8 cellular contexts compared by ENCODE assay signal in genomic region chr17:45098869-45099616, GRCh38. TPM values are rescaled to one million over a fixed set of nuclear protein-coding genes. Genes with fewer than 3 reads are reported as not detected.
DNase-seq lines count a peak whose midpoint lies in the region; ATAC-seq, FAIRE-seq and TF ChIP-seq lines count a peak whose summit lies in the region.

No MANE protein-coding gene starts in this region.

- H3K27ac ChIP-seq in colonic mucosa (no peak overlapping the region), HepG2 (ENCODE audit: extremely low read length, insufficient read depth, low read length) (no peak overlapping the region)

- no peaks in the 10 kb centered on the region for H3K9me3 ChIP-seq in colonic mucosa
- H3K9me3 ChIP-seq in HepG2 (ENCODE audit: low read length): no peaks in the 10 kb centered on the region

- peak; percentile 92 for DNase-seq in AG08395 (ENCODE audit: low spot score)
- DNase-seq in H4 (ENCODE audit: low spot score): peak; percentile 84
- peak; percentile 88 for DNase-seq in NCI-H510A treated with DMSO at 0.1 percent for 48 hours (lab: John Stamatoyannopoulos, UW)
- DNase-seq in activated CD4-positive, alpha-beta T cell treated with anti-CD3 and anti-CD28 coated beads, Interleukin-2, amount 50 U/mL, for 4 hours: peak; percentile 70 to 71
- peak; percentile 89 for DNase-seq in colonic mucosa
- DNase-seq in HepG2 (ENCODE audit: low spot score): peak; percentile 85
- peak; percentile 15 to 60 (median 41) for DNase-seq in stimulated activated CD4-positive, alpha-beta T cell treated with anti-CD3 and anti-CD28 coated beads, TNF-alpha, amount 100 ng/mL, for 1 hour (ENCODE audit: low read depth in 3 of 3, low spot score in 1 of 3)
- no peak for DNase-seq in middle frontal gyrus (ENCODE audit: extremely low spot score, low spot score)

- H3K4me1 ChIP-seq in colonic mucosa (no peaks in the 10 kb centered on the region), HepG2 (ENCODE audit: insufficient read depth, low read length) (peaks cover 22% of the 10 kb centered on the region)

- intact Hi-C loops in colonic mucosa (cut with DNase I): loop anchor here (2.0 to 5.0 kb wide), 3 partner anchors 33 to 178 kb away; partner anchors contain the start of gene PLCD3
- intact Hi-C loops in HepG2 (cut with micrococcal nuclease; ENCODE audit: unreplicated experiment): loop anchor here (1.0 to 10.0 kb wide), 5 partner anchors 34 to 194 kb away; partner anchors contain the start of gene PLCD3

- H4K20me1 ChIP-seq in HepG2 (ENCODE audit: insufficient read depth, low read length): 0 out of 2 replicates have a peak, but pooled peaks cover 3% of the 10 kb centered on the region

- H3K36me3 ChIP-seq in colonic mucosa: peaks cover 12% of the 10 kb centered on the region
- H3K36me3 ChIP-seq in HepG2 (replicated peaks in 1 of 2; ENCODE audit: control insufficient read depth in 1 of 2, insufficient read depth in 2 of 2, low read length in 2 of 2): peaks cover 56 to 72% of the 10 kb centered on the region in 2 experiments

- H3K4me3 ChIP-seq in colonic mucosa (no peak overlapping the region), HepG2 (replicated peaks in 1 of 3; ENCODE audit: insufficient read depth in 1 of 3, low read depth in 2 of 3, low read length in 3 of 3) (no peak overlapping the region)

- H2AFZ ChIP-seq in HepG2 (ENCODE audit: low read length): no peak overlapping the region

- WGBS in HepG2 (ENCODE audit: low lambda C conversion rate): 52% methylated on average over 9 of the region's 9 CpGs

- CTCF ChIA-PET in HepG2 (lab: Yijun Ruan, JAX; ENCODE audit: low intra/inter-chr PET ratio, low total read pairs): interaction anchor here (1.1 to 1.6 kb wide), 3 partner anchors 34 to 82 kb away, joined by 4 to 7 read pairs (median 5); partner anchors contain the start of gene ACBD4

- TF ChIP-seq RAD21 in HepG2 (CRISPR knock-in tag; IDR thresholded peaks at IDR 0.05): peak; percentile 84

- peak; percentile 81 for ATAC-seq in HepG2

- POLR2A ChIA-PET in HepG2 (lab: Yijun Ruan, JAX): interaction anchor here (0.9 to 1.4 kb wide), 7 partner anchors 10 to 78 kb away, joined by 3 to 6 read pairs (median 3); partner anchors contain the start of gene NMT1

- in situ Hi-C loops in HepG2 (cut with HindIII; ENCODE audit: extremely low pct_ligation_motif_present, low pct_unique_long_range_greater_than_20kb): loop anchor here (5.0 kb wide), 1 partner anchor 33 kb away; the partner anchor contains the start of gene PLCD3

- H3K27me3 ChIP-seq in colonic mucosa (no peaks in the 10 kb centered on the region), HepG2 (ENCODE audit: control insufficient read depth in 1 of 2, insufficient read depth in 2 of 2, low read length in 2 of 2) (no peaks in the 10 kb centered on the region)

- no peak for TF ChIP-seq EP300 in HepG2 (IDR thresholded peaks at IDR 0.05; ENCODE audit: low read depth in 2 of 2, low read length in 2 of 2)
- TF ChIP-seq EP300 in HepG2 (CRISPR knock-in tag; IDR thresholded peaks at IDR 0.05; ENCODE audit: borderline replicate concordance): no peak

- no peak overlapping the region for H3K9ac ChIP-seq in colonic mucosa (ENCODE audit: low read depth in 2 of 2, low read length in 2 of 2)
- no peak overlapping the region for H3K9ac ChIP-seq in HepG2 (ENCODE audit: insufficient read depth, low read depth, low read length)

- FAIRE-seq in HepG2 (lab: Jason Lieb, UNC): peak; percentile 96

- H3K4me2 ChIP-seq in HepG2 (ENCODE audit: low read depth, low read length): no peak overlapping the region

- TF ChIP-seq POLR2A in HepG2 (IDR thresholded peaks at IDR 0.05; ENCODE audit: insufficient read depth in 1 of 2, low read depth in 2 of 2, low read length in 2 of 2): no peak

- no peaks in the 10 kb centered on the region for H3K79me2 ChIP-seq in HepG2 (ENCODE audit: insufficient read depth, low read length)

- TF ChIP-seq CTCF in colonic mucosa (IDR thresholded peaks at IDR 0.05) (peak; percentile 85), HepG2 (CRISPR knock-in tag; IDR thresholded peaks at IDR 0.05) (peak; percentile 96)

- no TSS peak for BruUV-seq in HepG2 (replicated peaks; lab: Mats Ljungman, UMichigan)

RNA-seq across cellular contexts. Expression of gene PLCD3, which starts 33.3 kb away (rescaled TPM):
- 21.0 and 157 TPM in 2 replicates for total RNA-seq in H4 (2014; rRNA removed; shearing (Covaris generic))
- total RNA-seq in colonic mucosa: 100 to 1,000 TPM; 300 to 312 TPM
- total RNA-seq in HepG2 (2016; rRNA removed; fragmentation: Illumina TruSeq; extraction: Trizol): 5.5 and 11.3 TPM in 2 replicates
- 5.6 and 8.7 TPM in 2 replicates for total RNA-seq in HepG2 (2016; cell fraction: cytosol; rRNA removed; fragmentation: Illumina TruSeq; extraction: Trizol; ENCODE audit: low read depth)
- total RNA-seq in HepG2 (2016; cell fraction: insoluble cytoplasmic fraction; rRNA removed; fragmentation: Illumina TruSeq; extraction: Trizol): 6.2 and 9.4 TPM in 2 replicates
- total RNA-seq in HepG2 (2016; cell fraction: membrane; rRNA removed; fragmentation: Illumina TruSeq; extraction: Trizol): 23.5 and 28.9 TPM in 2 replicates
- total RNA-seq in HepG2 (2016; cell fraction: nucleus; rRNA removed; fragmentation: Illumina TruSeq; extraction: Trizol): 4.2 and 4.3 TPM in 2 replicates
- polyA plus RNA-seq in HepG2 (2011; rRNA removed): 39.1 and 46.1 TPM in 2 replicates
- 28.6 and 40.9 TPM in 2 replicates for polyA plus RNA-seq in HepG2 (2011; cell fraction: cytosol; rRNA removed)
- polyA plus RNA-seq in HepG2 (2011; cell fraction: nucleus; rRNA removed): 37.4 and 43.6 TPM in 2 replicates
- 8.5 and 22.4 TPM in 2 replicates for polyA plus RNA-seq in HepG2 (2012)
- 17.4 and 19.5 TPM in 2 replicates for polyA plus RNA-seq in HepG2 (2016; cell fraction: cytosol; fragmentation: Illumina TruSeq; extraction: Trizol; ENCODE audit: low read depth)
- 14.0 and 24.9 TPM in 2 replicates for polyA plus RNA-seq in HepG2 (2016; cell fraction: insoluble cytoplasmic fraction; fragmentation: Illumina TruSeq; extraction: Trizol; ENCODE audit: low read depth)
- 30.5 and 46.5 TPM in 2 replicates for polyA plus RNA-seq in HepG2 (2016; cell fraction: membrane; fragmentation: Illumina TruSeq; extraction: Trizol; ENCODE audit: low read depth)
- 24.9 and 28.4 TPM in 2 replicates for polyA plus RNA-seq in HepG2 (2016; cell fraction: nucleus; fragmentation: Illumina TruSeq; extraction: Trizol; ENCODE audit: insufficient read depth, low read depth)
- polyA minus RNA-seq in HepG2 (2011; rRNA and poly(A)+ RNA removed; ENCODE audit: low replicate concordance): 68.8 and 256 TPM in 2 replicates
- polyA minus RNA-seq in HepG2 (2011; cell fraction: cytosol; rRNA and poly(A)+ RNA removed): 26.0 and 39.9 TPM in 2 replicates
- 13.4 and 15.7 TPM in 2 replicates for polyA minus RNA-seq in HepG2 (2011; cell fraction: nucleus; rRNA and poly(A)+ RNA removed)

RNA-seq across cellular contexts. Expression of gene ACBD4, which starts 36.4 kb away (rescaled TPM):
- 2.1 and 2.6 TPM in 2 replicates for total RNA-seq in H4 (2014; rRNA removed; shearing (Covaris generic))
- 10 to 100 TPM; 13.0 to 16.6 TPM for total RNA-seq in colonic mucosa
- 8.8 and 16.1 TPM in 2 replicates for total RNA-seq in HepG2 (2016; rRNA removed; fragmentation: Illumina TruSeq; extraction: Trizol)
- 8.0 and 13.0 TPM in 2 replicates for total RNA-seq in HepG2 (2016; cell fraction: cytosol; rRNA removed; fragmentation: Illumina TruSeq; extraction: Trizol; ENCODE audit: low read depth)
- total RNA-seq in HepG2 (2016; cell fraction: insoluble cytoplasmic fraction; rRNA removed; fragmentation: Illumina TruSeq; extraction: Trizol): 9.5 and 14.6 TPM in 2 replicates
- total RNA-seq in HepG2 (2016; cell fraction: membrane; rRNA removed; fragmentation: Illumina TruSeq; extraction: Trizol): 12.4 and 18.3 TPM in 2 replicates
- total RNA-seq in HepG2 (2016; cell fraction: nucleus; rRNA removed; fragmentation: Illumina TruSeq; extraction: Trizol): 15.2 and 17.1 TPM in 2 replicates
- 26.9 and 34.1 TPM in 2 replicates for polyA plus RNA-seq in HepG2 (2011; rRNA removed)
- polyA plus RNA-seq in HepG2 (2011; cell fraction: cytosol; rRNA removed): 12.2 and 17.4 TPM in 2 replicates
- 71.5 and 77.5 TPM in 2 replicates for polyA plus RNA-seq in HepG2 (2011; cell fraction: nucleus; rRNA removed)
- 16.9 and 20.5 TPM in 2 replicates for polyA plus RNA-seq in HepG2 (2012)
- 9.2 and 14.3 TPM in 2 replicates for polyA plus RNA-seq in HepG2 (2016; cell fraction: cytosol; fragmentation: Illumina TruSeq; extraction: Trizol; ENCODE audit: low read depth)
- 9.9 and 13.7 TPM in 2 replicates for polyA plus RNA-seq in HepG2 (2016; cell fraction: insoluble cytoplasmic fraction; fragmentation: Illumina TruSeq; extraction: Trizol; ENCODE audit: low read depth)
- 10.5 and 15.2 TPM in 2 replicates for polyA plus RNA-seq in HepG2 (2016; cell fraction: membrane; fragmentation: Illumina TruSeq; extraction: Trizol; ENCODE audit: low read depth)
- polyA plus RNA-seq in HepG2 (2016; cell fraction: nucleus; fragmentation: Illumina TruSeq; extraction: Trizol; ENCODE audit: insufficient read depth, low read depth): 36.2 and 39.6 TPM in 2 replicates
- 6.9 and 21.9 TPM in 2 replicates for polyA minus RNA-seq in HepG2 (2011; rRNA and poly(A)+ RNA removed; ENCODE audit: low replicate concordance)
- polyA minus RNA-seq in HepG2 (2011; cell fraction: cytosol; rRNA and poly(A)+ RNA removed): 8.3 and 8.4 TPM in 2 replicates
- polyA minus RNA-seq in HepG2 (2011; cell fraction: nucleus; rRNA and poly(A)+ RNA removed): 26.9 and 36.2 TPM in 2 replicates

RNA-seq across cellular contexts. Expression of gene NMT1, which starts 37.9 kb away (rescaled TPM):
- 119 and 163 TPM in 2 replicates for total RNA-seq in H4 (2014; rRNA removed; shearing (Covaris generic))
- total RNA-seq in colonic mucosa (100 to 1,000 TPM in 1 of 2 donors, 10 to 100 TPM in 1; 68.0 to 127 TPM), HepG2 (2016; rRNA removed; fragmentation: Illumina TruSeq; extraction: Trizol) (142 and 194 TPM in 2 replicates)
- total RNA-seq in HepG2 (2016; cell fraction: cytosol; rRNA removed; fragmentation: Illumina TruSeq; extraction: Trizol; ENCODE audit: low read depth): 26.5 and 28.3 TPM in 2 replicates
- 140 and 195 TPM in 2 replicates for total RNA-seq in HepG2 (2016; cell fraction: insoluble cytoplasmic fraction; rRNA removed; fragmentation: Illumina TruSeq; extraction: Trizol)
- 38.6 and 40.6 TPM in 2 replicates for total RNA-seq in HepG2 (2016; cell fraction: membrane; rRNA removed; fragmentation: Illumina TruSeq; extraction: Trizol)
- 107 and 123 TPM in 2 replicates for total RNA-seq in HepG2 (2016; cell fraction: nucleus; rRNA removed; fragmentation: Illumina TruSeq; extraction: Trizol)
- 71.9 and 75.7 TPM in 2 replicates for polyA plus RNA-seq in HepG2 (2011; rRNA removed)
- 38.6 and 40.9 TPM in 2 replicates for polyA plus RNA-seq in HepG2 (2011; cell fraction: cytosol; rRNA removed)
- polyA plus RNA-seq in HepG2 (2011; cell fraction: nucleus; rRNA removed): 44.4 and 51.3 TPM in 2 replicates
- polyA plus RNA-seq in HepG2 (2012): 109 and 117 TPM in 2 replicates
- polyA plus RNA-seq in HepG2 (2016; cell fraction: cytosol; fragmentation: Illumina TruSeq; extraction: Trizol; ENCODE audit: low read depth): 13.3 and 16.4 TPM in 2 replicates
- 189 and 216 TPM in 2 replicates for polyA plus RNA-seq in HepG2 (2016; cell fraction: insoluble cytoplasmic fraction; fragmentation: Illumina TruSeq; extraction: Trizol; ENCODE audit: low read depth)
- 22.9 and 24.5 TPM in 2 replicates for polyA plus RNA-seq in HepG2 (2016; cell fraction: membrane; fragmentation: Illumina TruSeq; extraction: Trizol; ENCODE audit: low read depth)
- 111 and 125 TPM in 2 replicates for polyA plus RNA-seq in HepG2 (2016; cell fraction: nucleus; fragmentation: Illumina TruSeq; extraction: Trizol; ENCODE audit: insufficient read depth, low read depth)
- 63.5 and 95.4 TPM in 2 replicates for polyA minus RNA-seq in HepG2 (2011; rRNA and poly(A)+ RNA removed; ENCODE audit: low replicate concordance)
- polyA minus RNA-seq in HepG2 (2011; cell fraction: cytosol; rRNA and poly(A)+ RNA removed): 254 and 276 TPM in 2 replicates
- 44.7 and 70.7 TPM in 2 replicates for polyA minus RNA-seq in HepG2 (2011; cell fraction: nucleus; rRNA and poly(A)+ RNA removed)

RNA-seq across cellular contexts. Expression of gene DCAKD, which starts 47.6 kb away (rescaled TPM):
- 29.3 and 39.8 TPM in 2 replicates for total RNA-seq in H4 (2014; rRNA removed; shearing (Covaris generic))
- total RNA-seq in colonic mucosa (10 to 100 TPM; 20.2 to 46.8 TPM), HepG2 (2016; rRNA removed; fragmentation: Illumina TruSeq; extraction: Trizol) (29.2 and 31.1 TPM in 2 replicates)
- total RNA-seq in HepG2 (2016; cell fraction: cytosol; rRNA removed; fragmentation: Illumina TruSeq; extraction: Trizol; ENCODE audit: low read depth): 17.8 and 18.9 TPM in 2 replicates
- total RNA-seq in HepG2 (2016; cell fraction: insoluble cytoplasmic fraction; rRNA removed; fragmentation: Illumina TruSeq; extraction: Trizol): 29.3 and 30.4 TPM in 2 replicates
- total RNA-seq in HepG2 (2016; cell fraction: membrane; rRNA removed; fragmentation: Illumina TruSeq; extraction: Trizol): 31.0 and 36.7 TPM in 2 replicates
- total RNA-seq in HepG2 (2016; cell fraction: nucleus; rRNA removed; fragmentation: Illumina TruSeq; extraction: Trizol): 13.3 and 14.3 TPM in 2 replicates
- polyA plus RNA-seq in HepG2 (2011; rRNA removed): 25.9 and 30.2 TPM in 2 replicates
- 27.0 and 35.9 TPM in 2 replicates for polyA plus RNA-seq in HepG2 (2011; cell fraction: cytosol; rRNA removed)
- 35.9 and 42.1 TPM in 2 replicates for polyA plus RNA-seq in HepG2 (2011; cell fraction: nucleus; rRNA removed)
- 21.9 and 25.6 TPM in 2 replicates for polyA plus RNA-seq in HepG2 (2012)
- polyA plus RNA-seq in HepG2 (2016; cell fraction: cytosol; fragmentation: Illumina TruSeq; extraction: Trizol; ENCODE audit: low read depth): 14.2 and 18.1 TPM in 2 replicates
- 30.0 and 35.6 TPM in 2 replicates for polyA plus RNA-seq in HepG2 (2016; cell fraction: insoluble cytoplasmic fraction; fragmentation: Illumina TruSeq; extraction: Trizol; ENCODE audit: low read depth)
- 26.8 and 28.1 TPM in 2 replicates for polyA plus RNA-seq in HepG2 (2016; cell fraction: membrane; fragmentation: Illumina TruSeq; extraction: Trizol; ENCODE audit: low read depth)
- polyA plus RNA-seq in HepG2 (2016; cell fraction: nucleus; fragmentation: Illumina TruSeq; extraction: Trizol; ENCODE audit: insufficient read depth, low read depth): 28.5 and 31.2 TPM in 2 replicates
- polyA minus RNA-seq in HepG2 (2011; rRNA and poly(A)+ RNA removed; ENCODE audit: low replicate concordance): 34.7 and 107 TPM in 2 replicates
- 36.1 and 39.1 TPM in 2 replicates for polyA minus RNA-seq in HepG2 (2011; cell fraction: cytosol; rRNA and poly(A)+ RNA removed)
- 14.9 and 19.5 TPM in 2 replicates for polyA minus RNA-seq in HepG2 (2011; cell fraction: nucleus; rRNA and poly(A)+ RNA removed)

RNA-seq across cellular contexts. Expression of gene HEXIM1, which starts 49.2 kb away (rescaled TPM):
- 4.9 and 6.5 TPM in 2 replicates for total RNA-seq in H4 (2014; rRNA removed; shearing (Covaris generic))
- total RNA-seq in colonic mucosa (10 to 100 TPM; 37.0 to 38.4 TPM), HepG2 (2016; rRNA removed; fragmentation: Illumina TruSeq; extraction: Trizol) (10.5 and 14.8 TPM in 2 replicates)
- total RNA-seq in HepG2 (2016; cell fraction: cytosol; rRNA removed; fragmentation: Illumina TruSeq; extraction: Trizol; ENCODE audit: low read depth): 2.7 and 3.3 TPM in 2 replicates
- total RNA-seq in HepG2 (2016; cell fraction: insoluble cytoplasmic fraction; rRNA removed; fragmentation: Illumina TruSeq; extraction: Trizol): 11.7 and 13.0 TPM in 2 replicates
- 8.9 and 9.5 TPM in 2 replicates for total RNA-seq in HepG2 (2016; cell fraction: membrane; rRNA removed; fragmentation: Illumina TruSeq; extraction: Trizol)
- 13.8 and 14.0 TPM in 2 replicates for total RNA-seq in HepG2 (2016; cell fraction: nucleus; rRNA removed; fragmentation: Illumina TruSeq; extraction: Trizol)
- polyA plus RNA-seq in HepG2 (2011; rRNA removed): 16.3 and 16.6 TPM in 2 replicates
- polyA plus RNA-seq in HepG2 (2011; cell fraction: cytosol; rRNA removed): 13.7 and 14.0 TPM in 2 replicates
- 34.1 and 37.3 TPM in 2 replicates for polyA plus RNA-seq in HepG2 (2011; cell fraction: nucleus; rRNA removed)
- 17.5 and 20.8 TPM in 2 replicates for polyA plus RNA-seq in HepG2 (2012)
- 2.7 and 3.3 TPM in 2 replicates for polyA plus RNA-seq in HepG2 (2016; cell fraction: cytosol; fragmentation: Illumina TruSeq; extraction: Trizol; ENCODE audit: low read depth)
- polyA plus RNA-seq in HepG2 (2016; cell fraction: insoluble cytoplasmic fraction; fragmentation: Illumina TruSeq; extraction: Trizol; ENCODE audit: low read depth): 36.1 and 41.5 TPM in 2 replicates
- polyA plus RNA-seq in HepG2 (2016; cell fraction: membrane; fragmentation: Illumina TruSeq; extraction: Trizol; ENCODE audit: low read depth): 10.3 and 12.9 TPM in 2 replicates
- polyA plus RNA-seq in HepG2 (2016; cell fraction: nucleus; fragmentation: Illumina TruSeq; extraction: Trizol; ENCODE audit: insufficient read depth, low read depth): 51.0 and 51.8 TPM in 2 replicates
- 8.8 and 11.0 TPM in 2 replicates for polyA minus RNA-seq in HepG2 (2011; rRNA and poly(A)+ RNA removed; ENCODE audit: low replicate concordance)
- 10.7 and 11.5 TPM in 2 replicates for polyA minus RNA-seq in HepG2 (2011; cell fraction: cytosol; rRNA and poly(A)+ RNA removed)
- 17.1 and 27.5 TPM in 2 replicates for polyA minus RNA-seq in HepG2 (2011; cell fraction: nucleus; rRNA and poly(A)+ RNA removed)
